ENCODE assay signal across 31 cellular contexts in the genomic region with DNA sequence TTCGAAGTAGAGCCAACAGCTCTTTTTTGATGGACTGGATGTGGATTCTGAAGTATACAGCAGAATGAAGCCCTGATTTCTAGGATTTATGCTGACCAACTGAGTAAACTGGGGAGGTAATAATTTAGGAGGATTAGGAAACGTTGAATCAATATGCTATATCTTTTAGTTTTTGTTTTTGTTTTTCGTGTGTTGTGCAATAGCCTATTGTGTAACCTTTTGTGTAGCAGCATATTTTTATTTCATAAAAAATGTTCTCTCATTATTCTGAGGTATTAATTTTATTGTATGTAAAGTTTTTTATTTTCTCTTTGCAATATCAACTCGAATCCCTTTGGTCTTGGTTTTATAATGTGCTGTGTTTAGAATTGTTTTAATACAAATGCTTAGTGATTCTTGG.
"Had no signal": no experiment of that assay in that cellular context is flagged by ENCODE, and none has a peak within 500 bp of the region (broad histone marks: within the 10 kb centered on the region; RNA-seq: fewer than 3 reads in every experiment).

No MANE protein-coding gene starts in this region.

- DNase-seq: MM.1S, MV-4-11, NCI-H1092, NCI-H1105, NCI-H1417 treated with DMSO at 0.1 percent for 48 hours, NCI-H1436 treated with DMSO at 0.1 percent for 48 hours, NCI-H1694 treated with DMSO at 0.1 percent for 48 hours, NCI-H187 treated with DMSO at 0.1 percent for 48 hours, NCI-H2029 treated with DMSO at 0.1 percent for 48 hours, NCI-H2081 treated with DMSO at 0.1 percent for 48 hours, NCI-H2107, NCI-H2171, NCI-H226, NCI-H446 treated with DMSO at 0.1 percent for 48 hours, NCI-H510A, NCI-H524, NCI-H526, NCI-H69, NCI-H748 treated with DMSO at 0.1 percent for 48 hours, NCI-H82, PC-9, SHP77, SIG-M5, SJCRH30, T-cell had no signal

- H3K4me3 Mint-ChIP-seq: T-cell had no signal

- H3K27me3 Mint-ChIP-seq: T-cell had no signal

- H3K27me3 ChIP-seq: SJCRH30 had no signal

- H3K27ac Mint-ChIP-seq: T-cell had no signal

- H3K4me3 ChIP-seq: PC-9, SJCRH30, SK-N-MC had no signal

- H3K36me3 Mint-ChIP-seq: T-cell had no signal

- H3K4me2 ChIP-seq: PC-9 had no signal

- ATAC-seq: Panc1, Right ventricle myocardium inferior, SK-N-SH treated with all-trans-retinoic acid at 6 μM for 48 hours, T-cell had no signal

- FAIRE-seq: RCC 7860 had no signal

- H3K36me3 ChIP-seq: SJCRH30 had no signal

- H3K4me1 ChIP-seq: SJCRH30 had no signal

- H3K9me3 ChIP-seq: SJCRH30 had no signal

- H3K4me1 Mint-ChIP-seq: T-cell had no signal

- H3K27ac ChIP-seq: PC-9, RWPE1, SJCRH30, SK-N-MC had no signal
